ENCODE assay signal across 30 cellular contexts in the genomic region with DNA sequence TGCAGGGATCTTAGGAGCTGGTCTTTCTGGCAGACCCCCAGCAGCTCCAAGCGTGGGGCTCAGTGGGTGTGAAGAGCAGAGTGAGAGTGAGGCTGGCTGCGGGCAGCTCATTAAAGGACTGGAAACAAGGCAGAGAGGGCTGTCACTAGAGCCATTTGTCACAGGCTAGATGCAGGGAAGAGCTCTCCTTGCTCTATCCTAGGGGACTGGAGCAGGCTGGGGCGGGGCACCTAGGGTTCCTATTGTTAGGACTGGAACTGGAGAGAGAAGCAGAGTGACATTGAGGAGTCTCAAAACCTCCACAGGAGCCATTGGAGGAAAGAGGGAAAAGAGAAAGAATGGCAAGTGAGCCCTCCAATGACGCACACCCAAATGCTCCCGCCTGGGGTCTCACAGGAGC. TPM values are rescaled to one million over a fixed set of nuclear protein-coding genes. Genes with fewer than 3 reads are reported as not detected.
"Had no signal": no experiment of that assay in that cellular context is flagged by ENCODE, and none has a peak within 500 bp of the region (broad histone marks: within the 10 kb centered on the region; RNA-seq: fewer than 3 reads in every experiment).

No MANE protein-coding gene starts in this region.

- H3K27ac Mint-ChIP-seq: activated CD4-positive, alpha-beta T cell treated with anti-CD3 and anti-CD28 coated beads for 36 hours; activated naive CD4-positive, alpha-beta T cell treated with anti-CD3 and anti-CD28 coated beads, Interleukin-2, amount 10 ng/mL, durations not matched to agents 7 days and 5 days; activated T-cell treated with anti-CD3 and anti-CD28 coated beads, Interleukin-2, amount 50 U/mL, for 72 hours; immature natural killer cell; mesothelial cell of epicardium; natural killer cell treated with Interleukin-12 subunit alpha and Interleukin-12 subunit beta and Interleukin-15 and Interleukin-18, amount 100 ng/mL, for 72 hours; stimulated activated naive B cell treated with anti-CD40 and anti-IgM and Interleukin-4, amounts not matched to agents 10 μg/mL and 1 μg/mL and 100 μg/mL, for 72 hours; T-helper 1 cell treated with Interleukin-12 subunit alpha and Interleukin-12 subunit beta and Interleukin-4 antibody, amounts not matched to agents 30 μg/mL and 1 μg/mL, for 36 hours; WTC11 had no signal

- H3K36me3 Mint-ChIP-seq: activated naive CD4-positive, alpha-beta T cell treated with anti-CD3 and anti-CD28 coated beads, Interleukin-2, amount 10 ng/mL, durations not matched to agents 7 days and 5 days; mesothelial cell of epicardium; natural killer cell treated with Interleukin-12 subunit alpha and Interleukin-12 subunit beta and Interleukin-15 and Interleukin-18, amount 100 ng/mL, for 72 hours; stimulated activated naive B cell treated with anti-CD40 and anti-IgM and Interleukin-4, amounts not matched to agents 10 μg/mL and 1 μg/mL and 100 μg/mL, for 72 hours had no signal

- H3K4me1 Mint-ChIP-seq: activated CD4-positive, alpha-beta T cell treated with anti-CD3 and anti-CD28 coated beads for 36 hours; activated naive CD4-positive, alpha-beta T cell treated with anti-CD3 and anti-CD28 coated beads, Interleukin-2, amount 10 ng/mL, durations not matched to agents 7 days and 5 days; immature natural killer cell; mesothelial cell of epicardium; stimulated activated naive B cell treated with anti-CD40 and anti-IgM and Interleukin-4, amounts not matched to agents 10 μg/mL and 1 μg/mL and 100 μg/mL, for 72 hours had no signal

- H3K36me3 ChIP-seq: cardiac muscle cell, left ventricle myocardium inferior, neutrophil, ovary, vagina had no signal

- H3K9me3 ChIP-seq: neutrophil, ovary, vagina had no signal

- H3K4me3 ChIP-seq: cardiac muscle cell, left ventricle myocardium inferior, ovary, vagina had no signal

- ATAC-seq: activated CD4-positive, alpha-beta T cell treated with anti-CD3 and anti-CD28 coated beads for 36 hours; activated T-cell treated with anti-CD3 and anti-CD28 coated beads, Interleukin-2, amount 50 U/mL, for 72 hours; foreskin keratinocyte; right cardiac atrium; stimulated activated naive B cell treated with anti-CD40 and anti-IgM and Interleukin-4, amounts not matched to agents 10 μg/mL and 1 μg/mL and 100 μg/mL, for 72 hours; WTC11 had no signal

- H3K4me1 ChIP-seq: foreskin keratinocyte, left ventricle myocardium inferior, vagina had no signal

- H3K27me3 ChIP-seq: cardiac muscle cell, ovary, vagina had no signal

- DNase-seq: activated CD4-positive, alpha-beta T cell treated with anti-CD3 and anti-CD28 coated beads for 36 hours; activated CD4-positive, alpha-beta T cell treated with anti-CD3 and anti-CD28 coated beads, Interleukin-2, amount 50 U/mL, for 4 hours; activated CD8-positive, alpha-beta memory T cell treated with anti-CD3 and anti-CD28 coated beads, Interleukin-2, amount 50 U/mL, for 48 hours; activated effector memory CD4-positive, alpha-beta T cell treated with Interleukin-2 at 50 U/mL for 16 hours; activated naive CD4-positive, alpha-beta T cell treated with anti-CD3 and anti-CD28 coated beads, Interleukin-2, amount 10 ng/mL, durations not matched to agents 7 days and 5 days; activated T-cell treated with anti-CD3 and anti-CD28 coated beads, Interleukin-2, amount 50 U/mL, for 72 hours; amygdala; effector CD4-positive, alpha-beta T cell; erythroblast; foreskin keratinocyte; immature natural killer cell; kidney glomerular epithelial cell; left ventricle myocardium inferior; mammary epithelial cell; ovary; right cardiac atrium; stimulated activated CD4-positive, alpha-beta T cell treated with anti-CD3 and anti-CD28 coated beads, Interleukin-2, amount 100 ng/mL, for 24 hours; stimulated activated CD8-positive, alpha-beta memory T cell treated with anti-CD3 and anti-CD28 coated beads, Interleukin-4, amount 100 ng/mL, for 48 hours; stimulated activated naive B cell treated with anti-CD40 and anti-IgM and Interleukin-4, amounts not matched to agents 10 μg/mL and 1 μg/mL and 100 μg/mL, for 72 hours; T1000 had no signal

- H3K9me3 Mint-ChIP-seq: activated naive CD4-positive, alpha-beta T cell treated with anti-CD3 and anti-CD28 coated beads, Interleukin-2, amount 10 ng/mL, durations not matched to agents 7 days and 5 days; natural killer cell treated with Interleukin-12 subunit alpha and Interleukin-12 subunit beta and Interleukin-15 and Interleukin-18, amount 100 ng/mL, for 72 hours; T-helper 1 cell treated with Interleukin-12 subunit alpha and Interleukin-12 subunit beta and Interleukin-4 antibody, amounts not matched to agents 30 μg/mL and 1 μg/mL, for 36 hours had no signal

- H3K27ac ChIP-seq: cardiac muscle cell, foreskin keratinocyte, left ventricle myocardium inferior, neutrophil, ovary, vagina had no signal

- H3K4me3 Mint-ChIP-seq: activated CD4-positive, alpha-beta T cell treated with anti-CD3 and anti-CD28 coated beads for 36 hours; activated naive CD4-positive, alpha-beta T cell treated with anti-CD3 and anti-CD28 coated beads, Interleukin-2, amount 10 ng/mL, durations not matched to agents 7 days and 5 days; activated T-cell treated with anti-CD3 and anti-CD28 coated beads, Interleukin-2, amount 50 U/mL, for 72 hours; immature natural killer cell; mesothelial cell of epicardium; natural killer cell treated with Interleukin-12 subunit alpha and Interleukin-12 subunit beta and Interleukin-15 and Interleukin-18, amount 100 ng/mL, for 72 hours; stimulated activated naive B cell treated with anti-CD40 and anti-IgM and Interleukin-4, amounts not matched to agents 10 μg/mL and 1 μg/mL and 100 μg/mL, for 72 hours; T-helper 1 cell treated with Interleukin-12 subunit alpha and Interleukin-12 subunit beta and Interleukin-4 antibody, amounts not matched to agents 30 μg/mL and 1 μg/mL, for 36 hours; WTC11 had no signal

RNA-seq across cellular contexts. Expression of gene DDC, which starts 0.8 kb away (rescaled TPM):
- total RNA-seq: activated T-cell treated with anti-CD3 and anti-CD28 coated beads, Interleukin-2, amount 50 U/mL, for 72 hours; cardiac muscle cell; fibroblast of lung; foreskin keratinocyte; glomerular endothelial cell; left ventricle myocardium inferior; mammary epithelial cell; mesothelial cell of epicardium; natural killer cell treated with Interleukin-12 subunit alpha and Interleukin-12 subunit beta and Interleukin-15 and Interleukin-18, amount 100 ng/mL, for 72 hours; pulmonary artery endothelial cell; WTC11 had no signal
- polyA plus RNA-seq: cardiac muscle cell, fibroblast of lung, foreskin keratinocyte, immature natural killer cell, mammary epithelial cell had no signal
